ENCODE assay signal across 21 cellular contexts in genomic region chr2:11851881-11852280, GRCh38.
A peak's percentile ranks its signal among the peaks of the same experiment; 100 is the strongest.
DNase-seq lines count a peak whose midpoint lies in the region; ATAC-seq, FAIRE-seq and TF ChIP-seq lines count a peak whose summit lies in the region.
"Had no signal": no experiment of that assay in that cellular context is flagged by ENCODE, and none has a peak within 500 bp of the region (broad histone marks: within the 10 kb centered on the region; RNA-seq: fewer than 3 reads in every experiment).

No MANE protein-coding gene starts in this region.

- TF ChIP-seq CTCF in OCI-LY1 (IDR thresholded peaks at IDR 0.05; ENCODE audit: low read length) = no peak
- TF ChIP-seq CTCF in bronchial epithelial cell (IDR thresholded peaks at IDR 0.05; ENCODE audit: insufficient read depth, low read length, severe bottlenecking) = no peak
- no peak for TF ChIP-seq CTCF in foreskin keratinocyte (conservative IDR thresholded peaks at IDR 0.05)

- H3K9me3 ChIP-seq in BLaER1 treated with 17β-estradiol and CSF1 and Interleukin-3, amounts not matched to agents 10 nM and 100 nM (replicated peaks in 1 of 11) = peaks cover 20 to 34% (median 28%) of the 10 kb centered on the region in 11 experiments
- peaks cover 13% of the 10 kb centered on the region for H3K9me3 ChIP-seq in OCI-LY1 (ENCODE audit: low read length)

- H3K27ac ChIP-seq in BLaER1 treated with 17β-estradiol and CSF1 and Interleukin-3, amounts not matched to agents 10 nM and 100 nM = no peak overlapping the region
- peak overlapping the region; percentile 69 for H3K27ac ChIP-seq in OCI-LY1 (ENCODE audit: low read depth, low read length, poor library complexity, severe bottlenecking)
- no peak overlapping the region for H3K27ac ChIP-seq in foreskin keratinocyte
- H3K27ac ChIP-seq: A549, HL-60 had no signal

- no peak for ATAC-seq in foreskin keratinocyte
- ATAC-seq: A549; CD8-positive, alpha-beta T cell; GM12878; HCT116 had no signal

- no peak overlapping the region for H3K4me3 ChIP-seq in BLaER1 treated with 17β-estradiol and CSF1 and Interleukin-3, amounts not matched to agents 10 nM and 100 nM
- H3K4me3 ChIP-seq in OCI-LY1 (ENCODE audit: low read depth, low read length, poor library complexity, severe bottlenecking) (no peak overlapping the region), bronchial epithelial cell (ENCODE audit: low read depth, low read length) (no peak overlapping the region)
- H3K4me3 ChIP-seq: A549, GM12878 had no signal

- no peaks in the 10 kb centered on the region for H3K79me2 ChIP-seq in OCI-LY1 (ENCODE audit: insufficient read depth, low read length)

- no peak overlapping the region for H2AFZ ChIP-seq in OCI-LY1 (ENCODE audit: low read length)

- H3K4me1 ChIP-seq in BLaER1 treated with 17β-estradiol and CSF1 and Interleukin-3, amounts not matched to agents 10 nM and 100 nM = peaks cover 32 to 55% (median 48%) of the 10 kb centered on the region in 10 experiments
- H3K4me1 ChIP-seq in OCI-LY1 (ENCODE audit: insufficient read depth, low read length, severe bottlenecking) = peaks cover 34% of the 10 kb centered on the region
- no peaks in the 10 kb centered on the region for H3K4me1 ChIP-seq in foreskin keratinocyte
- H3K4me1 ChIP-seq: A549 had no signal

- FAIRE-seq in bronchial epithelial cell (lab: Jason Lieb, UNC) = no peak
- FAIRE-seq: A549, GM12878 had no signal

- H3K9ac ChIP-seq in BLaER1 treated with 17β-estradiol and CSF1 and Interleukin-3, amounts not matched to agents 10 nM and 100 nM = no peak overlapping the region
- H3K9ac ChIP-seq in OCI-LY1 (ENCODE audit: low read length) = no peak overlapping the region

- 0 out of 22 replicates have a peak, but pooled peaks cover 0 to 3% (median 0%) of the 10 kb centered on the region in 11 experiments for H3K36me3 ChIP-seq in BLaER1 treated with 17β-estradiol and CSF1 and Interleukin-3, amounts not matched to agents 10 nM and 100 nM
- H3K36me3 ChIP-seq in OCI-LY1 (ENCODE audit: insufficient read depth, low read length) (peaks cover 78% of the 10 kb centered on the region), bronchial epithelial cell (ENCODE audit: control insufficient read depth, insufficient read depth, low read length) (no peaks in the 10 kb centered on the region)

- DNase-seq in bronchial epithelial cell (ENCODE audit: low read depth) (peak; percentile 92), foreskin keratinocyte (peak; percentile 79 to 82), activated gamma-delta T cell (lab: John Stamatoyannopoulos, UW) (no peak), NCI-H748 (lab: John Stamatoyannopoulos, UW; ENCODE audit: unreplicated experiment) (no peak), NCI-H510A treated with DMSO at 0.1 percent for 48 hours (lab: John Stamatoyannopoulos, UW) (no peak), T1000 (lab: John Stamatoyannopoulos, UW) (no peak)
- DNase-seq: AML-193; Calu3; CD8-positive, alpha-beta T cell; DMS79 treated with DMSO at 0.1 percent for 48 hours; GF-D8; GOT3; H7; HFFc6; IMR-90 had no signal

- peak overlapping the region in 10 of 11 experiments; percentile 4 to 74 (median 59); a peak in 12 of 22 replicates for H3K4me2 ChIP-seq in BLaER1 treated with 17β-estradiol and CSF1 and Interleukin-3, amounts not matched to agents 10 nM and 100 nM
- H3K4me2 ChIP-seq in OCI-LY1 (ENCODE audit: low read length) = no peak overlapping the region
- H3K4me2 ChIP-seq: A549 had no signal

- H3F3A ChIP-seq in OCI-LY1 (ENCODE audit: insufficient read depth, low read length) = no peaks in the 10 kb centered on the region

- H4K20me1 ChIP-seq in BLaER1 treated with 17β-estradiol and CSF1 and Interleukin-3, amounts not matched to agents 10 nM and 100 nM = no peaks in the 10 kb centered on the region
- no peaks in the 10 kb centered on the region for H4K20me1 ChIP-seq in OCI-LY1 (ENCODE audit: insufficient read depth, low read length)

- peaks cover 0 to 49% (median 0%) of the 10 kb centered on the region in 11 experiments; a peak in 4 of 22 replicates for H3K27me3 ChIP-seq in BLaER1 treated with 17β-estradiol and CSF1 and Interleukin-3, amounts not matched to agents 10 nM and 100 nM
- H3K27me3 ChIP-seq in OCI-LY1 (ENCODE audit: insufficient read depth, low read length) (no peaks in the 10 kb centered on the region), bronchial epithelial cell (ENCODE audit: control insufficient read depth, insufficient read depth, low read length) (no peaks in the 10 kb centered on the region), foreskin keratinocyte (no peaks in the 10 kb centered on the region)

- H3K9me2 ChIP-seq in OCI-LY1 (ENCODE audit: low read depth, low read length) = no peaks in the 10 kb centered on the region

Comparison
In these comparisons a context has a peak if more than half of its experiments do, and no peak if none do; other contexts are left out.
1. DNase-seq: peak in bronchial epithelial cell (single experiment) and foreskin keratinocyte (2 of 2); none in activated gamma-delta T cell (single experiment), NCI-H748 (single experiment), NCI-H510A treated with DMSO at 0.1 percent for 48 hours (single experiment) and T1000 (single experiment).